Comparison of ENCODE assay signal across 19 cellular contexts in genomic region chr9:70635790-70636189, GRCh38.
DNase-seq lines count a peak whose midpoint lies in the region; ATAC-seq and TF ChIP-seq lines count a peak whose summit lies in the region.
"Had no signal": no experiment of that assay in that cellular context is flagged by ENCODE, and none has a peak within 500 bp of the region (broad histone marks: within the 10 kb centered on the region; RNA-seq: fewer than 3 reads in every experiment).

No MANE protein-coding gene starts in this region.

- DNase-seq in HT1080 (ENCODE audit: low read depth) (peak; percentile 9), SK-MEL-5 (ENCODE audit: low read depth, low spot score) (peak; percentile 100), foreskin melanocyte (peak; percentile 99), tibial nerve (ENCODE audit: low spot score in 2 of 2) (peak in 1 of 2 donors; percentile 19), GM10266 (ENCODE audit: extremely low spot score) (no peak), H7 (no peak)
- DNase-seq: Caco-2; CD4-positive, alpha-beta T cell; H9; KBM-7; NCI-H1105; NCI-H146; NCI-H2029; NCI-H226; NCI-H524 treated with DMSO at 0.1 percent for 48 hours; NCI-H82 had no signal

- 39 to 52% methylated on average over 3 of the region's 3 CpGs for WGBS in tibial nerve, 2 donors

- peak; percentile 67 to 84 for TF ChIP-seq EP300 in tibial nerve (IDR thresholded peaks at IDR 0.05)

- peaks cover 0 to 22% (median 8%) of the 10 kb centered on the region in 4 donors for H3K4me1 ChIP-seq in tibial nerve
- H3K4me1 ChIP-seq: Caco-2, SJSA1 had no signal

- H3K9me3 ChIP-seq in tibial nerve: no peaks in the 10 kb centered on the region
- H3K9me3 ChIP-seq: Caco-2, SJSA1 had no signal

- H3K4me3 ChIP-seq in tibial nerve: no peak overlapping the region
- H3K4me3 ChIP-seq in H7 (ENCODE audit: insufficient read depth, low read depth, low read length): no peak overlapping the region
- H3K4me3 ChIP-seq: SJSA1 had no signal

- ATAC-seq in GM21526 (IDR thresholded peaks at IDR 0.05; ENCODE audit: low FRiP score, unreplicated experiment): no peak
- ATAC-seq: Panc1 had no signal

- no peak for TF ChIP-seq CTCF in tibial nerve (IDR thresholded peaks at IDR 0.05)
- TF ChIP-seq CTCF in GM10266 (IDR thresholded peaks at IDR 0.05; ENCODE audit: control insufficient read depth, insufficient read depth, low read depth, missing control alignments): no peak

- H3K36me3 ChIP-seq in tibial nerve: no peaks in the 10 kb centered on the region
- H3K36me3 ChIP-seq in H7 (replicated peaks; ENCODE audit: control insufficient read depth, insufficient read depth, low read length): no peaks in the 10 kb centered on the region
- H3K36me3 ChIP-seq: SJSA1 had no signal

- TF ChIP-seq POLR2A in tibial nerve (IDR thresholded peaks at IDR 0.05): no peak

- no peaks in the 10 kb centered on the region for H3K27me3 ChIP-seq in tibial nerve
- no peaks in the 10 kb centered on the region for H3K27me3 ChIP-seq in H7 (ENCODE audit: control insufficient read depth, insufficient read depth, low read length)
- H3K27me3 ChIP-seq: SJSA1 had no signal

- in situ Hi-C loops in SK-MEL-5 (cut with HindIII; ENCODE audit: low pct_unique_long_range_greater_than_20kb, low sequenced_read_pairs): no loop called here

- peak overlapping the region; percentile 49 to 86 (median 72) for H3K27ac ChIP-seq in tibial nerve
- H3K27ac ChIP-seq: SJSA1 had no signal

Comparison
In these comparisons a context has a peak if more than half of its experiments do, and no peak if none do; other contexts are left out.
1. DNase-seq: peak in HT1080 (single experiment), SK-MEL-5 (single experiment) and foreskin melanocyte (single experiment); none in GM10266 (single experiment) and H7 (single experiment).